ENCODE assay signal across 21 cellular contexts in genomic region chr2:168655207-168655606, GRCh38.
"Had no signal": no experiment of that assay in that cellular context is flagged by ENCODE, and none has a peak within 500 bp of the region (broad histone marks: within the 10 kb centered on the region; RNA-seq: fewer than 3 reads in every experiment).

No MANE protein-coding gene starts in this region.

- H3K27ac ChIP-seq: SJSA1, SK-N-MC had no signal

- FAIRE-seq: RCC 7860 had no signal

- H3K9me3 ChIP-seq: SJSA1 had no signal

- DNase-seq: KBM-7, MV-4-11, NCI-H1048, NCI-H1105 treated with DMSO at 0.1 percent for 48 hours, NCI-H1436, NCI-H187, NCI-H2029, NCI-H2081 treated with DMSO at 0.1 percent for 48 hours, NCI-H2171, NCI-H226, NCI-H446, NCI-H510A, NCI-H524 treated with DMSO at 0.1 percent for 48 hours, NCI-H69, NCI-H774, Right ventricle myocardium superior, RPMI8226, SIG-M5 had no signal

- H3K4me1 ChIP-seq: SJSA1 had no signal

- H3K27me3 ChIP-seq: SJSA1 had no signal

- H3K36me3 ChIP-seq: SJSA1 had no signal

- H3K4me3 ChIP-seq: SJSA1, SK-N-MC had no signal
